In the genomic region with DNA sequence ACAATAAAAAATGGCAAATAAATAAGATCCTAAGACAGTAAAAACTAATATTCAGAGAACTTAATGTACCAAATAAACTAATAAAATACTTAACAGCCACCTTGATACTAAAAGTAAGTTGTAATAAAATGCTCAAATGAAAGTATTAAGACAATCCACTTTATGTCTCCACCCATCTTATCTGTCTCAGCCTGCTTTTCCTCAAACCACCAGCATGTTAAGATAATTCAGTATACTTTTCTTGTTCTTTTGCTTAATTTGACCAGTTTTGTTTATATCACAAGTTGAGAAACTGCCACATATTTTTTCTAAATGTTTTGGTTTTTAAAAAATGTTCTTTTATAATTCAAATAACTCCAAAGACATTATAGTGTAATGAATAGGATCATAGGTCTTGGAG, we compare ENCODE assay signal across 35 cellular contexts.
"Had no signal": no experiment of that assay in that cellular context is flagged by ENCODE, and none has a peak within 500 bp of the region (broad histone marks: within the 10 kb centered on the region; RNA-seq: fewer than 3 reads in every experiment).

No MANE protein-coding gene starts in this region.

- H3K27ac Mint-ChIP-seq: activated CD4-positive, alpha-beta memory T cell treated with anti-CD3 and anti-CD28 coated beads, Interleukin-2, amount 10 ng/mL, durations not matched to agents 7 days and 5 days; activated CD4-positive, alpha-beta T cell treated with anti-CD3 and anti-CD28 coated beads for 36 hours; activated CD4-positive, alpha-beta T cell treated with anti-CD3 and anti-CD28 coated beads, Interleukin-2, amount 10 ng/mL, durations not matched to agents 7 days and 5 days; activated CD8-positive, alpha-beta memory T cell treated with anti-CD3 and anti-CD28 coated beads, Interleukin-2, amount 10 ng/mL, durations not matched to agents 7 days and 5 days; activated naive CD8-positive, alpha-beta T cell treated with anti-CD3 and anti-CD28 coated beads for 36 hours; WTC11 had no signal

- H3K4me3 Mint-ChIP-seq: activated CD4-positive, alpha-beta memory T cell treated with anti-CD3 and anti-CD28 coated beads, Interleukin-2, amount 10 ng/mL, durations not matched to agents 7 days and 5 days; activated CD4-positive, alpha-beta T cell treated with anti-CD3 and anti-CD28 coated beads for 36 hours; activated CD4-positive, alpha-beta T cell treated with anti-CD3 and anti-CD28 coated beads, Interleukin-2, amount 10 ng/mL, durations not matched to agents 7 days and 5 days; activated CD8-positive, alpha-beta memory T cell treated with anti-CD3 and anti-CD28 coated beads, Interleukin-2, amount 10 ng/mL, durations not matched to agents 7 days and 5 days; activated naive CD8-positive, alpha-beta T cell treated with anti-CD3 and anti-CD28 coated beads for 36 hours; central memory CD8-positive, alpha-beta T cell; IgD-negative memory B cell; WTC11 had no signal

- H3K27me3 Mint-ChIP-seq: activated CD4-positive, alpha-beta memory T cell treated with anti-CD3 and anti-CD28 coated beads, Interleukin-2, amount 10 ng/mL, durations not matched to agents 7 days and 5 days; activated CD4-positive, alpha-beta T cell treated with anti-CD3 and anti-CD28 coated beads for 36 hours; activated CD4-positive, alpha-beta T cell treated with anti-CD3 and anti-CD28 coated beads, Interleukin-2, amount 10 ng/mL, durations not matched to agents 7 days and 5 days; activated CD8-positive, alpha-beta memory T cell treated with anti-CD3 and anti-CD28 coated beads, Interleukin-2, amount 10 ng/mL, durations not matched to agents 7 days and 5 days; activated naive CD8-positive, alpha-beta T cell treated with anti-CD3 and anti-CD28 coated beads for 36 hours; central memory CD8-positive, alpha-beta T cell; IgD-negative memory B cell had no signal

- H3K4me1 Mint-ChIP-seq: activated CD4-positive, alpha-beta memory T cell treated with anti-CD3 and anti-CD28 coated beads, Interleukin-2, amount 10 ng/mL, durations not matched to agents 7 days and 5 days; activated CD4-positive, alpha-beta T cell treated with anti-CD3 and anti-CD28 coated beads for 36 hours; activated CD4-positive, alpha-beta T cell treated with anti-CD3 and anti-CD28 coated beads, Interleukin-2, amount 10 ng/mL, durations not matched to agents 7 days and 5 days; activated CD8-positive, alpha-beta memory T cell treated with anti-CD3 and anti-CD28 coated beads, Interleukin-2, amount 10 ng/mL, durations not matched to agents 7 days and 5 days; activated naive CD8-positive, alpha-beta T cell treated with anti-CD3 and anti-CD28 coated beads for 36 hours; WTC11 had no signal

- H3K36me3 Mint-ChIP-seq: activated naive CD8-positive, alpha-beta T cell treated with anti-CD3 and anti-CD28 coated beads for 36 hours; WTC11 had no signal

- DNase-seq: activated CD4-positive, alpha-beta memory T cell treated with anti-CD3 and anti-CD28 coated beads, Interleukin-2, amount 10 ng/mL, durations not matched to agents 7 days and 5 days; activated CD4-positive, alpha-beta T cell treated with anti-CD3 and anti-CD28 coated beads for 36 hours; activated CD4-positive, alpha-beta T cell treated with anti-CD3 and anti-CD28 coated beads, Interleukin-2, amount 10 ng/mL, durations not matched to agents 7 days and 5 days; activated CD8-positive, alpha-beta memory T cell treated with anti-CD3 and anti-CD28 coated beads for 24 hours; activated CD8-positive, alpha-beta memory T cell treated with anti-CD3 and anti-CD28 coated beads, Interleukin-2, amount 10 ng/mL, durations not matched to agents 7 days and 5 days; activated CD8-positive, alpha-beta memory T cell treated with anti-CD3 and anti-CD28 coated beads, Interleukin-2, amount 50 U/mL, for 48 hours; activated effector memory CD4-positive, alpha-beta T cell treated with anti-CD3 and anti-CD28 coated beads, Interleukin-2, amount 50 U/mL, for 16 hours; activated naive CD4-positive, alpha-beta T cell; activated naive CD4-positive, alpha-beta T cell treated with anti-CD3 and anti-CD28 coated beads, Interleukin-2, amount 50 U/mL, for 16 hours; activated naive CD8-positive, alpha-beta T cell treated with anti-CD3 and anti-CD28 coated beads for 36 hours; activated T-cell treated with anti-CD3 and anti-CD28 coated beads, Interleukin-2, amount 50 U/mL, for 48 hours; amniotic stem cell; aorta; brain microvascular endothelial cell; Kasumi-1; KG1; MG63; NCI-H1048; NCI-H1105 treated with DMSO at 0.1 percent for 48 hours; NCI-H1436; NCI-H1694; NCI-H1930; NCI-H2081 treated with DMSO at 0.1 percent for 48 hours; NCI-H510A; NCI-H526; NCI-H748 treated with DMSO at 0.1 percent for 48 hours; NK-92 treated with Interleukin-12 subunit alpha and Interleukin-12 subunit beta, amount 100 ng/mL, for 24 hours; PC-9; SW 1271; T-helper 1 cell; T-helper 2 cell; T-helper 9 cell had no signal

- H3K9me3 Mint-ChIP-seq: activated CD4-positive, alpha-beta memory T cell treated with anti-CD3 and anti-CD28 coated beads, Interleukin-2, amount 10 ng/mL, durations not matched to agents 7 days and 5 days; activated CD4-positive, alpha-beta T cell treated with anti-CD3 and anti-CD28 coated beads, Interleukin-2, amount 10 ng/mL, durations not matched to agents 7 days and 5 days; activated naive CD8-positive, alpha-beta T cell treated with anti-CD3 and anti-CD28 coated beads for 36 hours; central memory CD8-positive, alpha-beta T cell; IgD-negative memory B cell; WTC11 had no signal
